21 cellular contexts compared by ENCODE assay signal in the genomic region with DNA sequence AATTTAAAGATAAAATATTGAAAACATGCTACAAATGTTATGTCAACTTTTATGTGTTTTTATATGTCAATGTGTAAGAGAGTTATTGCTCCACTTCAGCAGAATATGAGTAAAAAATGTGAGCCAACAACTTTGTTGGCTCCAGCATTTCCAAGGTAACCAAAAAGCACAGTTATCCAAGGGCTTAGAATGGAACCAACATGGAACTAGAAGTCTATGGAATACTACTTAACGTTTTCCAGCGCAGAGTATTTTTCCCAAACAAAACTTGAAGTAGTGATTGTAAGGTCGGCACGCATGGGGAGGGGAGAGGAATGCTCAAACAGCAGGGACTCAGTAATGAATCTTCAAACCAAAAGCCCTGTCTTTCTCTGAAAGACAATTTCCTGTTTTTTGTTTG. TPM values are rescaled to one million over a fixed set of nuclear protein-coding genes. Genes with fewer than 3 reads are reported as not detected.
DNase-seq lines count a peak whose midpoint lies in the region; ATAC-seq, FAIRE-seq and TF ChIP-seq lines count a peak whose summit lies in the region.
"Had no signal": no experiment of that assay in that cellular context is flagged by ENCODE, and none has a peak within 500 bp of the region (broad histone marks: within the 10 kb centered on the region; RNA-seq: fewer than 3 reads in every experiment).

No MANE protein-coding gene starts in this region.

- DNase-seq in ACHN, result peak; percentile 25
- DNase-seq in IMR-90, result no peak
- no peak for DNase-seq in K562 (ENCODE audit: extremely low read depth in 1 of 4, low spot score in 3 of 4)
- DNase-seq in mesenchymal stem cell, result peak; percentile 24
- DNase-seq in AG08396 (ENCODE audit: low spot score), result no peak
- DNase-seq in pancreas, result no peak
- DNase-seq in erythroblast (lab: John Stamatoyannopoulos, UW), result no peak
- no peak for DNase-seq in NCI-H187 (lab: John Stamatoyannopoulos, UW)
- DNase-seq: activated CD8-positive, alpha-beta T cell treated with anti-CD3 and anti-CD28 coated beads for 36 hours; activated naive CD4-positive, alpha-beta T cell treated with anti-CD3 and anti-CD28 coated beads, Interleukin-2, amount 50 U/mL, for 16 hours; activated T-cell treated with anti-CD3 and anti-CD28 coated beads, Interleukin-2, amount 50 U/mL, for 24 hours; CD8-positive, alpha-beta memory T cell; DMS79 treated with DMSO at 0.1 percent for 48 hours; kidney; NCI-H187 treated with DMSO at 0.1 percent for 48 hours; stimulated activated naive CD4-positive, alpha-beta T cell treated with Interleukin-2 at 50 U/mL for 16 hours; upper lobe of left lung had no signal

- no peak overlapping the region for H2AK9ac ChIP-seq in IMR-90 (replicated peaks; ENCODE audit: low read depth, low read length, poor library complexity)

- FAIRE-seq in K562 (lab: Jason Lieb, UNC) (peak; percentile 42), pancreas (lab: Jason Lieb, UNC) (no peak)
- FAIRE-seq: GM18507, HepG2, kidney had no signal

- no peak overlapping the region for H3K56ac ChIP-seq in IMR-90 (ENCODE audit: extremely low read depth, insufficient read depth, low read length)

- H2AFZ ChIP-seq in IMR-90 (replicated peaks; ENCODE audit: low read length, poor library complexity) (no peak overlapping the region), K562 (ENCODE audit: low read depth, low read length) (no peak overlapping the region), mesenchymal stem cell (ENCODE audit: low read depth, low read length) (no peak overlapping the region)
- H2AFZ ChIP-seq: hepatocyte had no signal

- H2BK12ac ChIP-seq in mesenchymal stem cell (ENCODE audit: low read length in 2 of 2), result no peak overlapping the region

- POLR2A ChIA-PET in IMR-90 (lab: Charles Lee; ENCODE audit: unreplicated experiment) (no interaction called here), K562 (lab: Yijun Ruan, JAX) (interaction anchor here (1.6 kb wide), 1 partner anchor 10 kb away, joined by 7 read pairs; no protein-coding TSS in a partner anchor)

- in situ Hi-C loops in ACHN (cut with HindIII; ENCODE audit: low pct_ligation_motif_present, low pct_unique_long_range_greater_than_20kb, low sequenced_read_pairs) (no loop called here), IMR-90 (cut with MboI; ENCODE audit: low sequenced_read_pairs) (no loop called here), K562 (cut with MboI) (no loop called here)

- H3K18ac ChIP-seq in IMR-90 (ENCODE audit: low read depth, low read length) (peak overlapping the region; percentile 31; the same call in 1 of the 2 replicates), mesenchymal stem cell (ENCODE audit: low read depth in 1 of 2, low read length in 2 of 2) (no peak overlapping the region)

- peak overlapping the region; percentile 31; the same call in 1 of the 2 replicates for H3K23ac ChIP-seq in IMR-90 (ENCODE audit: low read depth, low read length)
- no peak overlapping the region for H3K23ac ChIP-seq in mesenchymal stem cell (ENCODE audit: low read length in 2 of 2)

- H4K5ac ChIP-seq in IMR-90 (ENCODE audit: low read depth, low read length), result no peak overlapping the region

- intact Hi-C loops in IMR-90 (cut with micrococcal nuclease) (no loop called here), K562 (cut with micrococcal nuclease) (loop anchor here (10.0 kb wide), 1 partner anchor 46 kb away; the partner anchor contains the start of gene TSPAN13), pancreas (cut with DNase I) (no loop called here)

- H3K9me1 ChIP-seq in IMR-90 (ENCODE audit: insufficient read depth, low read length) (peaks cover 9% of the 10 kb centered on the region), K562 (ENCODE audit: control insufficient read depth, insufficient read depth, low read length) (no peaks in the 10 kb centered on the region)

- H3K9me3 ChIP-seq in IMR-90 (ENCODE audit: control insufficient read depth, insufficient read depth, low read length) (no peaks in the 10 kb centered on the region), K562 (replicated peaks; ENCODE audit: control insufficient read depth, insufficient read depth, low read depth, low read length) (no peaks in the 10 kb centered on the region), mesenchymal stem cell (ENCODE audit: control insufficient read depth, low read length) (no peaks in the 10 kb centered on the region), pancreas (no peaks in the 10 kb centered on the region)
- H3K9me3 ChIP-seq: upper lobe of left lung had no signal

- H4K20me1 ChIP-seq in IMR-90 (ENCODE audit: insufficient read depth, low read length), result peaks cover 4% of the 10 kb centered on the region; the same call in 1 of the 2 replicates
- H4K20me1 ChIP-seq in K562 (replicated peaks; ENCODE audit: control insufficient read depth, insufficient read depth, low read length), result no peaks in the 10 kb centered on the region

- no peaks in the 10 kb centered on the region for H3K79me2 ChIP-seq in K562 (ENCODE audit: control insufficient read depth, insufficient read depth, low read length)
- H3K79me2 ChIP-seq: hepatocyte had no signal

- H3K27ac ChIP-seq in IMR-90 (ENCODE audit: insufficient read depth, low read length) (no peak overlapping the region), K562 (ENCODE audit: extremely low read depth, low read depth, low read length) (peak overlapping the region; percentile 43; the same call in 1 of the 3 replicates), mesenchymal stem cell (ENCODE audit: low read length, poor library complexity, severe bottlenecking) (peak overlapping the region; percentile 4), pancreas (no peak overlapping the region)
- H3K27ac ChIP-seq: hepatocyte, upper lobe of left lung, VCaP had no signal

- no CpG with 5 or more reads among the region's 4 CpGs for WGBS in IMR-90 (ENCODE audit: extremely low coverage in 2 of 2, insufficient read length in 1 of 2), 2 experiments
- WGBS in K562 (ENCODE audit: insufficient coverage, low coverage, missing lambda C conversion rate), result 78% methylated on average over 4 of the region's 4 CpGs
- 78% methylated on average over 4 of the region's 4 CpGs for WGBS in mesenchymal stem cell
- 95% methylated on average over 4 of the region's 4 CpGs for WGBS in pancreas, 2 donors

- TF ChIP-seq POLR2A in IMR-90 (IDR thresholded peaks at IDR 0.05; ENCODE audit: low read depth, low read length), result no peak
- TF ChIP-seq POLR2A in K562 (conservative IDR thresholded peaks at IDR 0.05), result no peak
- no peak for TF ChIP-seq POLR2A in erythroblast (IDR thresholded peaks at IDR 0.05; ENCODE audit: low read length)

- H3K36me3 ChIP-seq in IMR-90 (ENCODE audit: control insufficient read depth, insufficient read depth, low read length), result peaks cover 12% of the 10 kb centered on the region
- peaks cover 53% of the 10 kb centered on the region for H3K36me3 ChIP-seq in K562 (ENCODE audit: control insufficient read depth, insufficient read depth, low read length)
- peaks cover 5 to 37% of the 10 kb centered on the region in 2 experiments for H3K36me3 ChIP-seq in mesenchymal stem cell (ENCODE audit: control insufficient read depth in 1 of 2, insufficient read depth in 2 of 2, low read depth in 1 of 2, low read length in 2 of 2)
- H3K36me3 ChIP-seq in pancreas, result peaks cover 0 to 6% (median 0%) of the 10 kb centered on the region in 3 donors

- H2AK5ac ChIP-seq in IMR-90 (ENCODE audit: low read depth, low read length) (0 out of 2 replicates have a peak overlapping the region, but pooled peaks have one; percentile 12), mesenchymal stem cell (ENCODE audit: low read length, severe bottlenecking) (no peak overlapping the region)

- no peak for TF ChIP-seq EP300 in K562 (IDR thresholded peaks at IDR 0.05; ENCODE audit: low read length)

- H3K4me2 ChIP-seq in IMR-90 (ENCODE audit: low read depth, low read length) (no peak overlapping the region; the same call in 1 of the 2 replicates), K562 (ENCODE audit: insufficient read depth, low read length) (no peak overlapping the region), mesenchymal stem cell (ENCODE audit: low read length, poor library complexity, severe bottlenecking) (no peak overlapping the region)
- H3K4me2 ChIP-seq: hepatocyte had no signal

- H3K14ac ChIP-seq in IMR-90 (replicated peaks; ENCODE audit: low read depth, low read length) (peak overlapping the region; percentile 26; the same call in 1 of the 2 replicates), mesenchymal stem cell (ENCODE audit: low read length in 2 of 2) (no peak overlapping the region)

- H3K4me1 ChIP-seq in IMR-90 (ENCODE audit: control insufficient read depth, insufficient read depth, low read length) (peaks cover 6% of the 10 kb centered on the region; the same call in 1 of the 2 replicates), K562 (replicated peaks in 1 of 2; ENCODE audit: control insufficient read depth in 2 of 2, insufficient read depth in 2 of 2, low read length in 2 of 2) (peaks cover 0 to 5% of the 10 kb centered on the region in 2 experiments; a peak in 1 of 5 replicates), mesenchymal stem cell (ENCODE audit: control insufficient read depth, insufficient read depth, low read depth, low read length) (peaks cover 6% of the 10 kb centered on the region), pancreas (no peaks in the 10 kb centered on the region)
- H3K4me1 ChIP-seq: upper lobe of left lung had no signal

- H2BK5ac ChIP-seq in IMR-90 (ENCODE audit: low read depth, low read length, poor library complexity, severe bottlenecking) (peak overlapping the region; percentile 51), mesenchymal stem cell (ENCODE audit: low read depth, low read length, poor library complexity, severe bottlenecking) (no peak overlapping the region)

- dilution Hi-C loops in IMR-90 (cut with HindIII; ENCODE audit: low sequenced_read_pairs, unreplicated experiment), result no loop called here

- TF ChIP-seq RAD21 in IMR-90 (IDR thresholded peaks at IDR 0.05; ENCODE audit: low read length) (no peak), K562 (CRISPR knock-in tag; conservative IDR thresholded peaks at IDR 0.05 in 1 of 2, IDR thresholded peaks at IDR 0.05 in 1 of 2) (no peak)

- H3K9ac ChIP-seq in IMR-90 (ENCODE audit: low read depth, low read length) (no peak overlapping the region), K562 (ENCODE audit: insufficient read depth in 1 of 2, low read depth in 2 of 2, low read length in 2 of 2) (no peak overlapping the region), mesenchymal stem cell (ENCODE audit: low read length) (peak overlapping the region; percentile 56)

- no peaks in the 10 kb centered on the region for H3K27me3 ChIP-seq in IMR-90 (ENCODE audit: control insufficient read depth, insufficient read depth, low read length)
- H3K27me3 ChIP-seq in K562 (ENCODE audit: control insufficient read depth in 2 of 2, insufficient read depth in 2 of 2, low read length in 2 of 2), result no peaks in the 10 kb centered on the region
- no peaks in the 10 kb centered on the region for H3K27me3 ChIP-seq in mesenchymal stem cell (ENCODE audit: control insufficient read depth in 1 of 2, insufficient read depth in 1 of 2, low read length in 2 of 2)
- H3K27me3 ChIP-seq in pancreas, result no peaks in the 10 kb centered on the region
- H3K27me3 ChIP-seq: hepatocyte, upper lobe of left lung had no signal

- H4K8ac ChIP-seq in IMR-90 (ENCODE audit: low read depth in 2 of 2, low read length in 2 of 2) (no peak overlapping the region), mesenchymal stem cell (ENCODE audit: low read length) (no peak overlapping the region)

- H4K91ac ChIP-seq in IMR-90 (ENCODE audit: insufficient read depth, low read depth, low read length) (no peak overlapping the region), mesenchymal stem cell (ENCODE audit: low read length) (no peak overlapping the region)

- no TSS peak for BruUV-seq in IMR-90 (replicated peaks; lab: Mats Ljungman, UMichigan)
- BruUV-seq in K562 (replicated peaks; lab: Mats Ljungman, UMichigan), result no TSS peak

- H2BK15ac ChIP-seq in IMR-90 (ENCODE audit: low read depth, low read length) (no peak overlapping the region), mesenchymal stem cell (ENCODE audit: low read depth, poor library complexity, severe bottlenecking) (no peak overlapping the region)

- H2BK120ac ChIP-seq in IMR-90 (ENCODE audit: low read depth, low read length) (peak overlapping the region; percentile 31; the same call in 1 of the 2 replicates), mesenchymal stem cell (ENCODE audit: low read depth, low read length) (no peak overlapping the region)

- ATAC-seq in IMR-90 (ENCODE audit: low read depth) (no peak), K562 (no peak), pancreas (no peak)
- ATAC-seq: activated CD8-positive, alpha-beta T cell treated with anti-CD3 and anti-CD28 coated beads for 36 hours; HepG2 had no signal

- peak overlapping the region; percentile 67; the same call in 1 of the 2 replicates for H3K4ac ChIP-seq in IMR-90 (ENCODE audit: low read depth, low read length)
- no peak overlapping the region for H3K4ac ChIP-seq in mesenchymal stem cell (ENCODE audit: low read depth in 1 of 2, low read length in 2 of 2)

- H2BK20ac ChIP-seq in IMR-90 (ENCODE audit: low read depth, low read length), result no peak overlapping the region

- H3K79me1 ChIP-seq in IMR-90 (ENCODE audit: low read depth in 1 of 2, low read length in 2 of 2), result peaks cover 0 to 6% of the 10 kb centered on the region in 2 experiments; a peak in 1 of 4 replicates
- no peaks in the 10 kb centered on the region for H3K79me1 ChIP-seq in mesenchymal stem cell (replicated peaks; ENCODE audit: low read length, poor library complexity, severe bottlenecking)

- CTCF ChIA-PET in IMR-90 (lab: Yijun Ruan, JAX), result no interaction called here
- CTCF ChIA-PET in K562 (lab: Yijun Ruan, JAX; ENCODE audit: low intra/inter-chr PET ratio), result no interaction called here

- H3K4me3 ChIP-seq in IMR-90 (ENCODE audit: insufficient read depth, low read depth, low read length), result no peak overlapping the region
- no peak overlapping the region for H3K4me3 ChIP-seq in K562
- H3K4me3 ChIP-seq in mesenchymal stem cell (ENCODE audit: insufficient read depth in 1 of 2, low read depth in 1 of 2, low read length in 2 of 2), result no peak overlapping the region
- H3K4me3 ChIP-seq in pancreas, result no peak overlapping the region
- H3K4me3 ChIP-seq: hepatocyte, upper lobe of left lung had no signal

- TF ChIP-seq CTCF in IMR-90 (conservative IDR thresholded peaks at IDR 0.05; ENCODE audit: low read depth, low read length) (no peak), K562 (IDR thresholded peaks at IDR 0.05 in 2 of 3, conservative IDR thresholded peaks at IDR 0.05 in 1 of 3; ENCODE audit: insufficient read depth in 2 of 3, low read depth in 1 of 3, low read length in 3 of 3) (no peak), pancreas (IDR thresholded peaks at IDR 0.05) (no peak)

RNA-seq across cellular contexts. Expression of gene TSPAN13, which starts 45.1 kb away (rescaled TPM):
- 3.0 and 6.1 TPM in 2 replicates for total RNA-seq in IMR-90 (2012; rRNA removed)
- polyA plus RNA-seq in IMR-90 (2012; rRNA removed), result 3.6 and 5.0 TPM in 2 replicates
- polyA plus RNA-seq in IMR-90 (2012; cell fraction: cytosol; rRNA removed), result 1.5 and 1.7 TPM in 2 replicates
- polyA plus RNA-seq in IMR-90 (2012; cell fraction: nucleus; rRNA removed; ENCODE audit: low replicate concordance), result 0.61 and 2.2 TPM in 2 replicates
- 20.7 and 45.9 TPM in 2 replicates for total RNA-seq in K562 (2011; cell fraction: chromatin; rRNA removed; ENCODE audit: low replicate concordance)
- 26.2 and 28.2 TPM in 2 replicates for total RNA-seq in K562 (2011; cell fraction: nucleolus; rRNA removed)
- 50.4 and 66.6 TPM in 2 replicates for total RNA-seq in K562 (2011; cell fraction: nucleoplasm; rRNA removed)
- total RNA-seq in K562 (2014; rRNA removed), result 12.8 and 16.6 TPM in 2 replicates
- total RNA-seq in K562 (2014; rRNA removed; fragmentation: Illumina TruSeq; extraction: Trizol), result 29.2 and 32.5 TPM in 2 replicates
- total RNA-seq in K562 (2015; rRNA removed; fragmentation: Illumina TruSeq; extraction: Trizol), result 14.3 and 16.4 TPM in 2 replicates
- total RNA-seq in K562 (2021), result 26.8 and 28.9 TPM in 2 replicates
- 23.3 and 46.3 TPM in 2 replicates for polyA plus RNA-seq in K562 (2011; rRNA removed)
- polyA plus RNA-seq in K562 (2011; cell fraction: cytosol; rRNA removed), result 14.2 and 22.5 TPM in 2 replicates
- polyA plus RNA-seq in K562 (2011; cell fraction: nucleus; rRNA removed), result 8.5 and 10.1 TPM in 2 replicates
- 17.7 and 21.3 TPM in 2 replicates for polyA plus RNA-seq in K562 (2012)
- 25.0 and 29.3 TPM in 2 replicates for polyA plus RNA-seq in K562 (2014; fragmentation: Illumina TruSeq; extraction: Trizol)
- 1 to 10 TPM; 7.8 to 9.8 TPM for polyA plus RNA-seq in K562 (2014; fragmentation: Nextera tagmentation; extraction: Ambion mirVana)
- polyA plus RNA-seq in K562 (2014; rRNA removed), result 20.0 and 23.9 TPM in 2 replicates
- polyA minus RNA-seq in K562 (2011; rRNA and poly(A)+ RNA removed), result 12.9 and 21.0 TPM in 2 replicates
- polyA minus RNA-seq in K562 (2011; cell fraction: cytosol; rRNA and poly(A)+ RNA removed), result 8.0 and 14.1 TPM in 2 replicates
- polyA minus RNA-seq in K562 (2011; cell fraction: nucleus; rRNA and poly(A)+ RNA removed), result 3.5 and 5.3 TPM in 2 replicates
- polyA plus RNA-seq in mesenchymal stem cell (2013, experiment 1 of 2), result 13.0 TPM
- polyA plus RNA-seq in mesenchymal stem cell (2013, experiment 2 of 2), result 13.7 TPM
- total RNA-seq in pancreas, result 10 to 100 TPM; 30.7 to 64.6 (median 53.0) TPM
- polyA plus RNA-seq in pancreas, result 10 to 100 TPM; 49.3 to 64.9 TPM
- polyA plus RNA-seq: CD8-positive, alpha-beta memory T cell had no signal

Comparison
In these comparisons a context has a peak if more than half of its experiments do, and no peak if none do; other contexts are left out.
1. DNase-seq: peak in ACHN (single experiment) and mesenchymal stem cell (single experiment); none in IMR-90 (single experiment), K562 (0 of 4), AG08396 (single experiment), pancreas (0 of 6), erythroblast (0 of 2) and NCI-H187 (0 of 2).
2. H3K27ac ChIP-seq: peak in K562 (single experiment) and mesenchymal stem cell (single experiment); none in IMR-90 (single experiment) and pancreas (0 of 4).